8 cellular contexts compared by ENCODE assay signal in the genomic region with DNA sequence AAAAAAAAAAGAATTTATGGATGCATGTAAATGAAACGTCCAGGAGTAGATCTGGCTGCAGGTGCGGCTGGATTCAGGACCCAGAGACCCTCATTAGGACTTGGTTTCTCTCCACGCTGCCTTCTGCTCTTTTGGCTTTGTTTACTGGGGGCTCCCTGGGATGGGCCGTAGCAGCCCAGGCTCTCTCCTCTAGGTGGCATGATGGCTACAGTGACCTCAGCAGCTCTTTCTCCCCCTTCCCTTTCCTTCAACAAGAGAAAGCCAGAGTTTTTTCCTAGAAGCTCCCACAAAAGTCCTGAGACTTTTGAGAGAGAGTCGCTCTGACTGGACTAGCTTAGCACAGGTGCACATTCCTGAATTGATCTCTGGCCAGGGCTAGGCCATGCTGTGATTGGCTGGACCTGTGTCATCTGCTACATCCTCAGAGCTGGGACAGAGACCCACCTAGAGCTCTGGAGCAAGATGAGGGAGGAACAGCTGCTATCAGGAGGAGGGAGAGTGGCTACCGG.
A peak's percentile ranks its signal among the peaks of the same experiment; 100 is the strongest.
DNase-seq lines count a peak whose midpoint lies in the region; ATAC-seq and TF ChIP-seq lines count a peak whose summit lies in the region.

No MANE protein-coding gene starts in this region.

- POLR2A ChIA-PET in IMR-90 (lab: Charles Lee; ENCODE audit: unreplicated experiment) = interaction anchor here (0.6 kb wide), 1 partner anchor 115 kb away, joined by 9 read pairs; a partner anchor contains a TSS

- DNase-seq in EH (ENCODE audit: low read depth) (peak; percentile 60), IMR-90 (peak; percentile 24), fibroblast of gingiva (ENCODE audit: low read depth) (peak; percentile 53), aorta (peak in 1 of 2 donors; percentile 58), T1000 (lab: John Stamatoyannopoulos, UW) (no peak)
- peak; percentile 29 for DNase-seq in activated CD4-positive, alpha-beta T cell treated with anti-CD3 and anti-CD28 coated beads, Interleukin-2, amount 50 U/mL, for 1 hour

- no peak overlapping the region for H3K27ac ChIP-seq in IMR-90 (ENCODE audit: insufficient read depth, low read length)
- peak overlapping the region; percentile 52 for H3K27ac ChIP-seq in muscle layer of duodenum (ENCODE audit: low read length)
- peak overlapping the region in 1 of 2 donors; percentile 49 for H3K27ac ChIP-seq in aorta (ENCODE audit: low read depth in 1 of 2, low read length in 2 of 2)

- H2BK15ac ChIP-seq in IMR-90 (ENCODE audit: low read depth, low read length) = no peak overlapping the region; the same call in 2 of the 3 replicates

- dilution Hi-C loops in IMR-90 (cut with HindIII; ENCODE audit: low sequenced_read_pairs, unreplicated experiment) = no loop called here

- H3K27me3 ChIP-seq in IMR-90 (ENCODE audit: control insufficient read depth, insufficient read depth, low read length) = peaks cover 5% of the 10 kb centered on the region
- H3K27me3 ChIP-seq in muscle layer of duodenum (ENCODE audit: low read depth, low read length) = no peaks in the 10 kb centered on the region
- H3K27me3 ChIP-seq in aorta (ENCODE audit: control insufficient read depth in 1 of 2, insufficient read depth in 2 of 2, low read length in 1 of 2) = no peaks in the 10 kb centered on the region

- H3K4me1 ChIP-seq in IMR-90 (ENCODE audit: control insufficient read depth, insufficient read depth, low read length) = peaks cover 7% of the 10 kb centered on the region; the same call in 1 of the 2 replicates
- peaks cover 18 to 20% of the 10 kb centered on the region in 2 donors for H3K4me1 ChIP-seq in muscle layer of duodenum (ENCODE audit: control insufficient read depth in 1 of 2, insufficient read depth in 2 of 2, low read length in 2 of 2)
- H3K4me1 ChIP-seq in aorta (ENCODE audit: control insufficient read depth in 1 of 2, insufficient read depth in 2 of 2, low read length in 2 of 2) = peaks cover 0 to 3% of the 10 kb centered on the region in 2 donors

- H3K4me2 ChIP-seq in IMR-90 (ENCODE audit: low read depth, low read length) = no peak overlapping the region

- in situ Hi-C loops in IMR-90 (cut with MboI; ENCODE audit: low sequenced_read_pairs) = no loop called here

- no peaks in the 10 kb centered on the region for H4K20me1 ChIP-seq in IMR-90 (ENCODE audit: insufficient read depth, low read length)

- H3K56ac ChIP-seq in IMR-90 (ENCODE audit: extremely low read depth, insufficient read depth, low read length) = no peak overlapping the region

- H3K18ac ChIP-seq in IMR-90 (ENCODE audit: low read depth, low read length) = no peak overlapping the region; the same call in 1 of the 2 replicates

- WGBS in IMR-90 (ENCODE audit: extremely low coverage in 2 of 2, insufficient read length in 1 of 2), 2 experiments = 60% methylated on average over 1 of the region's 6 CpGs; no CpG with 5 or more reads in 1 of the 2 experiments
- 23 to 24% methylated on average over 6 of the region's 6 CpGs for WGBS in aorta, 2 donors

- H2AFZ ChIP-seq in IMR-90 (replicated peaks; ENCODE audit: low read length, poor library complexity) = peak overlapping the region; percentile 61

- peak overlapping the region; percentile 42; the same call in 1 of the 2 replicates for H2BK20ac ChIP-seq in IMR-90 (ENCODE audit: low read depth, low read length)

- H4K5ac ChIP-seq in IMR-90 (ENCODE audit: low read depth, low read length) = no peak overlapping the region; the same call in 1 of the 2 replicates

- TF ChIP-seq POLR2A in IMR-90 (IDR thresholded peaks at IDR 0.05; ENCODE audit: low read depth, low read length) = no peak

- peak overlapping the region; percentile 21; the same call in 1 of the 2 replicates for H2BK120ac ChIP-seq in IMR-90 (ENCODE audit: low read depth, low read length)

- H3K4me3 ChIP-seq in IMR-90 (ENCODE audit: insufficient read depth, low read depth, low read length) (no peak overlapping the region), muscle layer of duodenum (ENCODE audit: low read depth in 1 of 2, low read length in 2 of 2) (peak overlapping the region in 1 of 2 donors; percentile 30), aorta (ENCODE audit: low read length in 2 of 2) (no peak overlapping the region)

- H3K4ac ChIP-seq in IMR-90 (ENCODE audit: low read depth, low read length) = peak overlapping the region; percentile 52

- H3K23ac ChIP-seq in IMR-90 (ENCODE audit: low read depth, low read length) = 0 out of 2 replicates have a peak overlapping the region, but pooled peaks have one; percentile 31

- H2AK9ac ChIP-seq in IMR-90 (replicated peaks; ENCODE audit: low read depth, low read length, poor library complexity) = no peak overlapping the region

- no peaks in the 10 kb centered on the region for H3K36me3 ChIP-seq in IMR-90 (ENCODE audit: control insufficient read depth, insufficient read depth, low read length)
- H3K36me3 ChIP-seq in muscle layer of duodenum (ENCODE audit: control insufficient read depth in 1 of 2, insufficient read depth in 2 of 2, low read length in 2 of 2) = no peaks in the 10 kb centered on the region
- peaks cover 2 to 4% of the 10 kb centered on the region in 2 donors for H3K36me3 ChIP-seq in aorta (ENCODE audit: control insufficient read depth in 1 of 2, insufficient read depth in 2 of 2, low read length in 1 of 2)

- H3K79me1 ChIP-seq in IMR-90 (ENCODE audit: low read depth in 1 of 2, low read length in 2 of 2) = no peaks in the 10 kb centered on the region

- no peak overlapping the region for H4K91ac ChIP-seq in IMR-90 (ENCODE audit: insufficient read depth, low read depth, low read length)

- peak; percentile 49 for TF ChIP-seq CTCF in IMR-90 (conservative IDR thresholded peaks at IDR 0.05; ENCODE audit: low read depth, low read length)

- intact Hi-C loops in IMR-90 (cut with micrococcal nuclease) = loop anchor here (2.0 kb wide), 2 partner anchors 69 to 115 kb away; a partner anchor contains a TSS
- intact Hi-C loops in aorta (cut with DNase I) = loop anchor here (2.0 to 5.0 kb wide), 4 partner anchors 57 to 89 kb away; a partner anchor contains a TSS

- ATAC-seq in GM21381 (IDR thresholded peaks at IDR 0.05; ENCODE audit: unreplicated experiment) (peak; percentile 53), IMR-90 (ENCODE audit: low read depth) (peak; percentile 70), aorta (ENCODE audit: low FRiP score) (peak; percentile 88)

- no peaks in the 10 kb centered on the region for H3K9me3 ChIP-seq in IMR-90 (ENCODE audit: control insufficient read depth, insufficient read depth, low read length)
- no peaks in the 10 kb centered on the region for H3K9me3 ChIP-seq in muscle layer of duodenum (ENCODE audit: control insufficient read depth in 1 of 2, low read length in 2 of 2)
- no peaks in the 10 kb centered on the region for H3K9me3 ChIP-seq in aorta (ENCODE audit: control insufficient read depth, low read length)

- BruUV-seq in IMR-90 (replicated peaks; lab: Mats Ljungman, UMichigan) = no TSS peak

- TF ChIP-seq RAD21 in IMR-90 (IDR thresholded peaks at IDR 0.05; ENCODE audit: low read length) = peak; percentile 53

- H3K14ac ChIP-seq in IMR-90 (replicated peaks; ENCODE audit: low read depth, low read length) = no peak overlapping the region

- H4K8ac ChIP-seq in IMR-90 (ENCODE audit: low read depth in 2 of 2, low read length in 2 of 2) = peak overlapping the region in 1 of 2 experiments; percentile 28; a peak in 1 of 4 replicates

- no peaks in the 10 kb centered on the region for H3K9me1 ChIP-seq in IMR-90 (ENCODE audit: insufficient read depth, low read length)

- CTCF ChIA-PET in IMR-90 (lab: Yijun Ruan, JAX) = interaction anchor here (0.6 to 3.0 kb wide), 7 partner anchors 11 to 407 kb away, joined by 3 to 11 read pairs (median 5); no protein-coding TSS in a partner anchor

- H3K9ac ChIP-seq in IMR-90 (ENCODE audit: low read depth, low read length) = no peak overlapping the region

- H2AK5ac ChIP-seq in IMR-90 (ENCODE audit: low read depth, low read length) = no peak overlapping the region

- H2BK5ac ChIP-seq in IMR-90 (ENCODE audit: low read depth, low read length, poor library complexity, severe bottlenecking) = no peak overlapping the region

TF ChIP-seq in IMR-90, 13 proteins besides CTCF, POLR2A, EP300 and RAD21:
- TF ChIP-seq RCOR1 (IDR thresholded peaks at IDR 0.05; ENCODE audit: insufficient replicate concordance, low read length) (no peak), SMC3 (IDR thresholded peaks at IDR 0.05; ENCODE audit: low read depth, low read length) (peak; percentile 32; the same call in 1 of the 2 replicates), FOS (IDR thresholded peaks at IDR 0.05; ENCODE audit: low read depth, low read length) (no peak), CEBPB (IDR thresholded peaks at IDR 0.05; ENCODE audit: low read depth, low read length) (no peak)
TF ChIP-seq in IMR-90: peak in this region for 1.
